In the genomic region with DNA sequence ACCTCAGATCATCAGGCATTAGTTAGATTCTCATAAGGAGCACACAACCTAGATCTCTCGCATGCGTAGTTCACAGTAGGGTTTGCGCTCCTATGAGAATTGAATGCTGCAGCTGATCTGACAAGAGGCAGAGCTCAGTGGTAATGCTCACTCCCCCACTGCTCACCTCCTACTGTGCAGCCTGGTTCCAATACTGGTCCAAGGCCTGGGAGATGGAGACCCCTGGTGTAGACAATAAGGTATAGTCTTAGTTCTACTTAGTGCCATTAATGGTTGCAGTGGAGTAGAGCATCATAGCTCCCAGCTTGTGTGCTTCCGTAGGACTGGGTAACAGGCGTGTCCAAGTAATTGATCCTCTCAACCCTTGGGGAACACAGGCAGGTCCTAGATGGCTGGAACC, we compare ENCODE assay signal across 2 cellular contexts.
A peak's percentile ranks its signal among the peaks of the same experiment; 100 is the strongest.
TF ChIP-seq lines count a peak whose summit lies in the region.

No MANE protein-coding gene starts in this region.

TF ChIP-seq in HEK293, 187 proteins besides CTCF, POLR2A, EP300 and RAD21:
- no peak for TF ChIP-seq ZNF132 (tag by site-specific recombination; IDR thresholded peaks at IDR 0.05; ENCODE audit: borderline replicate concordance)
- TF ChIP-seq ZNF350 (tag by site-specific recombination; IDR thresholded peaks at IDR 0.05), result no peak
- no peak for TF ChIP-seq RBAK (tag by site-specific recombination; IDR thresholded peaks at IDR 0.05)
- TF ChIP-seq ZIC2 (tag by site-specific recombination; IDR thresholded peaks at IDR 0.05), result 0 out of 2 replicates have a peak, but pooled peaks have one; percentile 20
TF ChIP-seq in HEK293: peak in this region for 1.

TF ChIP-seq in K562, 482 proteins besides CTCF, POLR2A, EP300 and RAD21:
- TF ChIP-seq GABPB1 (CRISPR knock-in tag; IDR thresholded peaks at IDR 0.05) (no peak), ZFP1 (CRISPR knock-in tag; IDR thresholded peaks at IDR 0.05) (no peak), CTBP1 (IDR thresholded peaks at IDR 0.05; ENCODE audit: borderline replicate concordance) (no peak), SMC3 (conservative IDR thresholded peaks at IDR 0.05; ENCODE audit: insufficient read depth, low read depth, low read length) (peak; percentile 68), TBL1XR1 (IDR thresholded peaks at IDR 0.05; ENCODE audit: low read length in 2 of 2) (peak in 1 of 2 experiments; percentile 15; a peak in 1 of 4 replicates), MED1 (CRISPR knock-in tag; IDR thresholded peaks at IDR 0.05; ENCODE audit: borderline replicate concordance) (no peak), KLF1 (tag; IDR thresholded peaks at IDR 0.05) (no peak), NRF1 (conservative IDR thresholded peaks at IDR 0.05 in 1 of 2, IDR thresholded peaks at IDR 0.05 in 1 of 2) (0 out of 4 replicates have a peak, but pooled peaks of 1 of the 2 experiments have one; percentile 9), TAL1 (IDR thresholded peaks at IDR 0.05) (no peak), KLF6 (CRISPR knock-in tag; IDR thresholded peaks at IDR 0.05; ENCODE audit: borderline replicate concordance) (no peak), HNRNPL (IDR thresholded peaks at IDR 0.05; ENCODE audit: low read depth, low read length) (no peak), SMARCA5 (IDR thresholded peaks at IDR 0.05) (no peak)
- TF ChIP-seq, protein P1, sequence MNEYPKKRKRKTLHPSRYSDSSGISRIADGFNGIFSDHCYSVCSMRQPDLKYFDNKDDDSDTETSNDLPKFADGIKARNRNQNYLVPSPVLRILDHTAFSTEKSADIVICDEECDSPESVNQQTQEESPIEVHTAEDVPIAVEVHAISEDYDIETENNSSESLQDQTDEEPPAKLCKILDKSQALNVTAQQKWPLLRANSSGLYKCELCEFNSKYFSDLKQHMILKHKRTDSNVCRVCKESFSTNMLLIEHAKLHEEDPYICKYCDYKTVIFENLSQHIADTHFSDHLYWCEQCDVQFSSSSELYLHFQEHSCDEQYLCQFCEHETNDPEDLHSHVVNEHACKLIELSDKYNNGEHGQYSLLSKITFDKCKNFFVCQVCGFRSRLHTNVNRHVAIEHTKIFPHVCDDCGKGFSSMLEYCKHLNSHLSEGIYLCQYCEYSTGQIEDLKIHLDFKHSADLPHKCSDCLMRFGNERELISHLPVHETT (CRISPR knock-in tag; conservative IDR thresholded peaks at IDR 0.05 in 1 of 2, IDR thresholded peaks at IDR 0.05 in 1 of 2), result no peak
- TF ChIP-seq, protein P2, sequence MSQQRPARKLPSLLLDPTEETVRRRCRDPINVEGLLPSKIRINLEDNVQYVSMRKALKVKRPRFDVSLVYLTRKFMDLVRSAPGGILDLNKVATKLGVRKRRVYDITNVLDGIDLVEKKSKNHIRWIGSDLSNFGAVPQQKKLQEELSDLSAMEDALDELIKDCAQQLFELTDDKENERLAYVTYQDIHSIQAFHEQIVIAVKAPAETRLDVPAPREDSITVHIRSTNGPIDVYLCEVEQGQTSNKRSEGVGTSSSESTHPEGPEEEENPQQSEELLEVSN (IDR thresholded peaks at IDR 0.05; ENCODE audit: borderline replicate concordance in 1 of 2, extremely low read depth in 1 of 2, insufficient read depth in 1 of 2, insufficient read length in 1 of 2, low read depth in 1 of 2, low read length in 1 of 2, poor library complexity in 1 of 2, severe bottlenecking in 1 of 2), result no peak
- TF ChIP-seq, protein P3, sequence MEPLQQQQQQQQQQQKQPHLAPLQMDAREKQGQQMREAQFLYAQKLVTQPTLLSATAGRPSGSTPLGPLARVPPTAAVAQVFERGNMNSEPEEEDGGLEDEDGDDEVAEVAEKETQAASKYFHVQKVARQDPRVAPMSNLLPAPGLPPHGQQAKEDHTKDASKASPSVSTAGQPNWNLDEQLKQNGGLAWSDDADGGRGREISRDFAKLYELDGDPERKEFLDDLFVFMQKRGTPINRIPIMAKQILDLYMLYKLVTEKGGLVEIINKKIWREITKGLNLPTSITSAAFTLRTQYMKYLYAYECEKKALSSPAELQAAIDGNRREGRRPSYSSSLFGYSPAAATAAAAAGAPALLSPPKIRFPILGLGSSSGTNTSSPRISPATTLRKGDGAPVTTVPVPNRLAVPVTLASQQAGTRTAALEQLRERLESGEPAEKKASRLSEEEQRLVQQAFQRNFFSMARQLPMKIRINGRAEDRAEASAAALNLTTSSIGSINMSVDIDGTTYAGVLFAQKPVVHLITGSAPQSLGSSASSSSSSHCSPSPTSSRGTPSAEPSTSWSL (CRISPR knock-in tag; IDR thresholded peaks at IDR 0.05; ENCODE audit: borderline replicate concordance), result no peak
- TF ChIP-seq, protein P4, sequence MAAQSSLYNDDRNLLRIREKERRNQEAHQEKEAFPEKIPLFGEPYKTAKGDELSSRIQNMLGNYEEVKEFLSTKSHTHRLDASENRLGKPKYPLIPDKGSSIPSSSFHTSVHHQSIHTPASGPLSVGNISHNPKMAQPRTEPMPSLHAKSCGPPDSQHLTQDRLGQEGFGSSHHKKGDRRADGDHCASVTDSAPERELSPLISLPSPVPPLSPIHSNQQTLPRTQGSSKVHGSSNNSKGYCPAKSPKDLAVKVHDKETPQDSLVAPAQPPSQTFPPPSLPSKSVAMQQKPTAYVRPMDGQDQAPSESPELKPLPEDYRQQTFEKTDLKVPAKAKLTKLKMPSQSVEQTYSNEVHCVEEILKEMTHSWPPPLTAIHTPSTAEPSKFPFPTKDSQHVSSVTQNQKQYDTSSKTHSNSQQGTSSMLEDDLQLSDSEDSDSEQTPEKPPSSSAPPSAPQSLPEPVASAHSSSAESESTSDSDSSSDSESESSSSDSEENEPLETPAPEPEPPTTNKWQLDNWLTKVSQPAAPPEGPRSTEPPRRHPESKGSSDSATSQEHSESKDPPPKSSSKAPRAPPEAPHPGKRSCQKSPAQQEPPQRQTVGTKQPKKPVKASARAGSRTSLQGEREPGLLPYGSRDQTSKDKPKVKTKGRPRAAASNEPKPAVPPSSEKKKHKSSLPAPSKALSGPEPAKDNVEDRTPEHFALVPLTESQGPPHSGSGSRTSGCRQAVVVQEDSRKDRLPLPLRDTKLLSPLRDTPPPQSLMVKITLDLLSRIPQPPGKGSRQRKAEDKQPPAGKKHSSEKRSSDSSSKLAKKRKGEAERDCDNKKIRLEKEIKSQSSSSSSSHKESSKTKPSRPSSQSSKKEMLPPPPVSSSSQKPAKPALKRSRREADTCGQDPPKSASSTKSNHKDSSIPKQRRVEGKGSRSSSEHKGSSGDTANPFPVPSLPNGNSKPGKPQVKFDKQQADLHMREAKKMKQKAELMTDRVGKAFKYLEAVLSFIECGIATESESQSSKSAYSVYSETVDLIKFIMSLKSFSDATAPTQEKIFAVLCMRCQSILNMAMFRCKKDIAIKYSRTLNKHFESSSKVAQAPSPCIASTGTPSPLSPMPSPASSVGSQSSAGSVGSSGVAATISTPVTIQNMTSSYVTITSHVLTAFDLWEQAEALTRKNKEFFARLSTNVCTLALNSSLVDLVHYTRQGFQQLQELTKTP (IDR thresholded peaks at IDR 0.05; ENCODE audit: low read depth in 1 of 2, partially characterized antibody in 2 of 2), result no peak
